ENCODE assay signal across 13 cellular contexts in genomic region chr20:58439974-58440767, GRCh38. TPM values are rescaled to one million over a fixed set of nuclear protein-coding genes. Genes with fewer than 3 reads are reported as not detected.
DNase-seq lines count a peak whose midpoint lies in the region; ATAC-seq, FAIRE-seq and TF ChIP-seq lines count a peak whose summit lies in the region.
"Had no signal": no experiment of that assay in that cellular context is flagged by ENCODE, and none has a peak within 500 bp of the region (broad histone marks: within the 10 kb centered on the region; RNA-seq: fewer than 3 reads in every experiment).

No MANE protein-coding gene starts in this region.

- no peak for ATAC-seq in IMR-90 (ENCODE audit: low read depth)
- ATAC-seq: left lung had no signal

- no peak overlapping the region for H2BK20ac ChIP-seq in IMR-90 (ENCODE audit: low read depth, low read length)

- H3K9ac ChIP-seq in IMR-90 (ENCODE audit: low read depth, low read length) (no peak overlapping the region), endothelial cell of umbilical vein (replicated peaks; ENCODE audit: extremely low read depth, insufficient read depth, low read length) (no peak overlapping the region)

- BruUV-seq in IMR-90 (replicated peaks; lab: Mats Ljungman, UMichigan) (no TSS peak), endothelial cell of umbilical vein (replicated peaks; lab: Mats Ljungman, UMichigan) (no TSS peak)

- H4K8ac ChIP-seq in IMR-90 (ENCODE audit: low read depth in 2 of 2, low read length in 2 of 2): peak overlapping the region in 1 of 2 experiments; percentile 9; a peak in 2 of 4 replicates

- H2AFZ ChIP-seq in IMR-90 (replicated peaks; ENCODE audit: low read length, poor library complexity): no peak overlapping the region
- no peak overlapping the region for H2AFZ ChIP-seq in endothelial cell of umbilical vein (ENCODE audit: low read depth, low read length)

- TF ChIP-seq CTCF in AG10803 (conservative IDR thresholded peaks at IDR 0.05; ENCODE audit: low read length) (no peak), IMR-90 (conservative IDR thresholded peaks at IDR 0.05; ENCODE audit: low read depth, low read length) (no peak), endothelial cell of umbilical vein (IDR thresholded peaks at IDR 0.05; ENCODE audit: extremely low read depth in 1 of 2, insufficient read depth in 1 of 2, low read depth in 1 of 2, low read length in 2 of 2) (no peak)

- in situ Hi-C loops in IMR-90 (cut with MboI; ENCODE audit: low sequenced_read_pairs): loop anchor here (10.0 kb wide), 1 partner anchor 205 kb away; no protein-coding TSS in a partner anchor

- H3K4me3 ChIP-seq in AG10803 (ENCODE audit: low read length) (no peak overlapping the region), IMR-90 (ENCODE audit: insufficient read depth, low read depth, low read length) (no peak overlapping the region), endothelial cell of umbilical vein (replicated peaks in 1 of 3; ENCODE audit: insufficient read depth in 1 of 3, low read depth in 1 of 3, low read length in 3 of 3) (no peak overlapping the region), muscle layer of duodenum (ENCODE audit: low read depth in 1 of 2, low read length in 2 of 2) (no peak overlapping the region)
- H3K4me3 ChIP-seq: left lung had no signal

- H3K36me3 ChIP-seq in IMR-90 (ENCODE audit: control insufficient read depth, insufficient read depth, low read length): peaks cover 35% of the 10 kb centered on the region
- peaks cover 12 to 13% of the 10 kb centered on the region in 2 experiments for H3K36me3 ChIP-seq in endothelial cell of umbilical vein (ENCODE audit: control insufficient read depth in 2 of 2, extremely low read depth in 1 of 2, insufficient read depth in 2 of 2, low read length in 2 of 2)
- peaks cover 9 to 18% of the 10 kb centered on the region in 2 donors for H3K36me3 ChIP-seq in muscle layer of duodenum (ENCODE audit: control insufficient read depth in 1 of 2, insufficient read depth in 2 of 2, low read length in 2 of 2)

- no peak overlapping the region for H2BK15ac ChIP-seq in IMR-90 (ENCODE audit: low read depth, low read length)

- H3K27me3 ChIP-seq in IMR-90 (ENCODE audit: control insufficient read depth, insufficient read depth, low read length) (no peaks in the 10 kb centered on the region), endothelial cell of umbilical vein (ENCODE audit: control insufficient read depth in 2 of 2, insufficient read depth in 2 of 2, low read length in 2 of 2) (no peaks in the 10 kb centered on the region), muscle layer of duodenum (ENCODE audit: low read depth, low read length) (no peaks in the 10 kb centered on the region)
- H3K27me3 ChIP-seq: left lung had no signal

- H3K4ac ChIP-seq in IMR-90 (ENCODE audit: low read depth, low read length): no peak overlapping the region

- 0 out of 2 replicates have a peak, but pooled peaks cover 1% of the 10 kb centered on the region for H3K4me1 ChIP-seq in IMR-90 (ENCODE audit: control insufficient read depth, insufficient read depth, low read length)
- H3K4me1 ChIP-seq in endothelial cell of umbilical vein (ENCODE audit: control insufficient read depth, extremely low read depth, insufficient read depth, low read length): peaks cover 19% of the 10 kb centered on the region
- peaks cover 0 to 12% of the 10 kb centered on the region in 2 donors for H3K4me1 ChIP-seq in muscle layer of duodenum (ENCODE audit: control insufficient read depth in 1 of 2, insufficient read depth in 2 of 2, low read length in 2 of 2)
- H3K4me1 ChIP-seq: left lung had no signal

- no peak overlapping the region for H2AK5ac ChIP-seq in IMR-90 (ENCODE audit: low read depth, low read length)

- H3K4me2 ChIP-seq in IMR-90 (ENCODE audit: low read depth, low read length) (no peak overlapping the region), endothelial cell of umbilical vein (ENCODE audit: insufficient read depth, low read length) (peak overlapping the region; percentile 27)

- H3K79me1 ChIP-seq in IMR-90 (ENCODE audit: low read depth in 1 of 2, low read length in 2 of 2): peaks cover 41 to 84% of the 10 kb centered on the region in 2 experiments

- H3K9me1 ChIP-seq in IMR-90 (ENCODE audit: insufficient read depth, low read length): peaks cover 25% of the 10 kb centered on the region
- H3K9me1 ChIP-seq in endothelial cell of umbilical vein (replicated peaks; ENCODE audit: control insufficient read depth, extremely low read depth, insufficient read depth, low read length): no peaks in the 10 kb centered on the region

- H3K9me3 ChIP-seq in IMR-90 (ENCODE audit: control insufficient read depth, insufficient read depth, low read length) (no peaks in the 10 kb centered on the region), endothelial cell of umbilical vein (replicated peaks; ENCODE audit: control insufficient read depth, insufficient read depth, low read length) (no peaks in the 10 kb centered on the region), muscle layer of duodenum (ENCODE audit: control insufficient read depth in 1 of 2, low read length in 2 of 2) (no peaks in the 10 kb centered on the region)
- H3K9me3 ChIP-seq: left lung had no signal

- H4K91ac ChIP-seq in IMR-90 (ENCODE audit: insufficient read depth, low read depth, low read length): no peak overlapping the region

- H2AK9ac ChIP-seq in IMR-90 (replicated peaks; ENCODE audit: low read depth, low read length, poor library complexity): no peak overlapping the region

- no peak overlapping the region for H3K18ac ChIP-seq in IMR-90 (ENCODE audit: low read depth, low read length)

- DNase-seq in AG10803 (ENCODE audit: low read depth) (peak; percentile 22), IMR-90 (no peak), endothelial cell of umbilical vein (ENCODE audit: low read depth, low spot score) (peak; percentile 52), GM19238 (ENCODE audit: insufficient read length, low spot score) (no peak), substantia nigra (lab: John Stamatoyannopoulos, UW) (no peak), GM12892 (ENCODE audit: insufficient read length) (no peak), posterior vena cava (ENCODE audit: low spot score) (no peak)
- DNase-seq: activated naive CD4-positive, alpha-beta T cell treated with anti-CD3 and anti-CD28 coated beads, Interleukin-2, amount 50 U/mL, for 16 hours; left lung; NCI-H1417; NCI-H345 had no signal

- no peak overlapping the region for H4K5ac ChIP-seq in IMR-90 (ENCODE audit: low read depth, low read length)

- no peak for TF ChIP-seq POLR2A in IMR-90 (IDR thresholded peaks at IDR 0.05; ENCODE audit: low read depth, low read length)
- TF ChIP-seq POLR2A in endothelial cell of umbilical vein (IDR thresholded peaks at IDR 0.05; ENCODE audit: low read depth, low read length): no peak
- no peak for TF ChIP-seq POLR2A in GM12892 (IDR thresholded peaks at IDR 0.05; ENCODE audit: low read depth, low read length)

- H2BK120ac ChIP-seq in IMR-90 (ENCODE audit: low read depth, low read length): no peak overlapping the region

- H4K20me1 ChIP-seq in IMR-90 (ENCODE audit: insufficient read depth, low read length) (peaks cover 32% of the 10 kb centered on the region), endothelial cell of umbilical vein (replicated peaks; ENCODE audit: control insufficient read depth, extremely low read depth, insufficient read depth, low read length) (no peaks in the 10 kb centered on the region)

- no peak overlapping the region for H2BK5ac ChIP-seq in IMR-90 (ENCODE audit: low read depth, low read length, poor library complexity, severe bottlenecking)

- H3K14ac ChIP-seq in IMR-90 (replicated peaks; ENCODE audit: low read depth, low read length): no peak overlapping the region

- WGBS in IMR-90 (ENCODE audit: extremely low coverage in 2 of 2, insufficient read length in 1 of 2), 2 experiments: no CpG with 5 or more reads among the region's 7 CpGs

- peaks cover 49% of the 10 kb centered on the region for H3K79me2 ChIP-seq in endothelial cell of umbilical vein (ENCODE audit: control insufficient read depth, insufficient read depth, low read length)

- POLR2A ChIA-PET in IMR-90 (lab: Charles Lee; ENCODE audit: unreplicated experiment): interaction anchor here (0.5 kb wide), 1 partner anchor 404 kb away, joined by 3 read pairs; no protein-coding TSS in a partner anchor
- POLR2A ChIA-PET in endothelial cell of umbilical vein (lab: Charles Lee): no interaction called here

- FAIRE-seq in endothelial cell of umbilical vein (lab: Jason Lieb, UNC): peak; percentile 79
- FAIRE-seq in GM12892 (lab: Jason Lieb, UNC): no peak

- no peak overlapping the region for H3K56ac ChIP-seq in IMR-90 (ENCODE audit: extremely low read depth, insufficient read depth, low read length)

- intact Hi-C loops in IMR-90 (cut with micrococcal nuclease): loop anchor here (5.0 kb wide), 1 partner anchor 33 kb away; no protein-coding TSS in a partner anchor
- intact Hi-C loops in endothelial cell of umbilical vein (cut with micrococcal nuclease): loop anchor here (5.0 kb wide), 1 partner anchor 38 kb away; no protein-coding TSS in a partner anchor
- intact Hi-C loops in posterior vena cava (cut with DNase I): no loop called here

- CTCF ChIA-PET in IMR-90 (lab: Yijun Ruan, JAX) (interaction anchor here (0.9 kb wide), 1 partner anchor 201 kb away, joined by 3 read pairs; no protein-coding TSS in a partner anchor), endothelial cell of umbilical vein (lab: Charles Lee) (interaction anchor here (0.7 to 2.6 kb wide), 5 partner anchors 9 to 192 kb away, joined by 3 to 7 read pairs (median 4); no protein-coding TSS in a partner anchor)

- dilution Hi-C loops in IMR-90 (cut with HindIII; ENCODE audit: low sequenced_read_pairs, unreplicated experiment) (no loop called here), endothelial cell of umbilical vein (cut with MboI; ENCODE audit: extremely low pct_ligation_motif_present, low sequenced_read_pairs) (no loop called here)

- no peak overlapping the region for H3K27ac ChIP-seq in IMR-90 (ENCODE audit: insufficient read depth, low read length)
- H3K27ac ChIP-seq in endothelial cell of umbilical vein (ENCODE audit: insufficient read depth, low read depth, low read length): peak overlapping the region; percentile 45
- peak overlapping the region; percentile 4 for H3K27ac ChIP-seq in muscle layer of duodenum (ENCODE audit: low read length)
- no peak overlapping the region for H3K27ac ChIP-seq in substantia nigra (ENCODE audit: low read depth, low read length, poor library complexity, severe bottlenecking)
- H3K27ac ChIP-seq: epithelial cell of prostate had no signal

- no peak for TF ChIP-seq RAD21 in IMR-90 (IDR thresholded peaks at IDR 0.05; ENCODE audit: low read length)

- H3K23ac ChIP-seq in IMR-90 (ENCODE audit: low read depth, low read length): peak overlapping the region; percentile 10; the same call in 1 of the 2 replicates

RNA-seq across cellular contexts. Expression of gene VAPB, which starts 51.1 kb away (rescaled TPM):
- total RNA-seq in IMR-90 (2012; rRNA removed) (9.1 and 12.8 TPM in 2 replicates), endothelial cell of umbilical vein (47.8 and 48.9 TPM in 2 replicates), posterior vena cava (10 to 100 TPM; 54.6 to 59.0 TPM)
- polyA plus RNA-seq in IMR-90 (2012; rRNA removed) (20.8 and 26.0 TPM in 2 replicates), endothelial cell of umbilical vein (13.1 and 17.9 TPM in 2 replicates)
- polyA plus RNA-seq in IMR-90 (2012; cell fraction: cytosol; rRNA removed): 8.2 and 10.0 TPM in 2 replicates
- 9.1 and 22.4 TPM in 2 replicates for polyA plus RNA-seq in IMR-90 (2012; cell fraction: nucleus; rRNA removed; ENCODE audit: low replicate concordance)
- 26.5 and 32.2 TPM in 2 replicates for polyA plus RNA-seq in endothelial cell of umbilical vein (2011; cell fraction: cytosol; rRNA removed)
- polyA plus RNA-seq in endothelial cell of umbilical vein (2011; cell fraction: nucleus; rRNA removed): 21.8 and 26.6 TPM in 2 replicates
- polyA plus RNA-seq in endothelial cell of umbilical vein (2012): 38.3 and 39.6 TPM in 2 replicates
- 15.8 and 16.0 TPM in 2 replicates for polyA minus RNA-seq in endothelial cell of umbilical vein
- 28.3 TPM for polyA minus RNA-seq in endothelial cell of umbilical vein (2011; cell fraction: cytosol; rRNA and poly(A)+ RNA removed)
- 14.0 and 22.9 TPM in 2 replicates for polyA minus RNA-seq in endothelial cell of umbilical vein (2011; cell fraction: nucleus; rRNA and poly(A)+ RNA removed)
- 23.1 TPM for polyA plus RNA-seq in GM12892 (2012; ENCODE audit: missing spikeins)

Comparison
In these comparisons a context has a peak if more than half of its experiments do, and no peak if none do; other contexts are left out.
1. DNase-seq: peak in AG10803 (single experiment) and endothelial cell of umbilical vein (single experiment); none in IMR-90 (single experiment), GM19238 (single experiment), substantia nigra (0 of 49), GM12892 (single experiment) and posterior vena cava (single experiment).
2. H3K27ac ChIP-seq: peak in endothelial cell of umbilical vein (single experiment) and muscle layer of duodenum (single experiment); none in IMR-90 (single experiment) and substantia nigra (single experiment).
3. intact Hi-C loops: an anchor here in IMR-90 (5.0 kb wide) and endothelial cell of umbilical vein (5.0 kb wide); none called in posterior vena cava.